Comparison of ENCODE assay signal across 8 cellular contexts in genomic region chr19:29277107-29277506, GRCh38.
DNase-seq lines count a peak whose midpoint lies in the region; ATAC-seq lines count a peak whose summit lies in the region.

No MANE protein-coding gene starts in this region.

- intact Hi-C loops in left colon (cut with DNase I, micrococcal nuclease): no loop called here

- DNase-seq in NCI-H748 (lab: John Stamatoyannopoulos, UW; ENCODE audit: unreplicated experiment): peak; percentile 53
- DNase-seq in NCI-H748 treated with DMSO at 0.1 percent for 48 hours (lab: John Stamatoyannopoulos, UW): no peak
- DNase-seq in T follicular helper cell (ENCODE audit: low read depth): peak; percentile 7
- DNase-seq in central memory CD4-positive, alpha-beta T cell: peak; percentile 66
- DNase-seq in stimulated activated CD4-positive, alpha-beta T cell treated with anti-CD3 and anti-CD28 coated beads, TNF-alpha, amount 100 ng/mL, for 4 hours (ENCODE audit: low read depth in 3 of 3): peak in 2 of 3 experiments; percentile 3 to 19
- no peak for DNase-seq in Kasumi-1 (lab: John Stamatoyannopoulos, UW)
- no peak for DNase-seq in left colon

- ATAC-seq in HG03095 (IDR thresholded peaks at IDR 0.05; ENCODE audit: unreplicated experiment) (peak; percentile 90), left colon (no peak)

Comparison
In these comparisons a context has a peak if more than half of its experiments do, and no peak if none do; other contexts are left out.
1. DNase-seq: peak in NCI-H748 (single experiment), T follicular helper cell (single experiment), central memory CD4-positive, alpha-beta T cell (single experiment) and stimulated activated CD4-positive, alpha-beta T cell treated with anti-CD3 and anti-CD28 coated beads, TNF-alpha, amount 100 ng/mL, for 4 hours (2 of 3); none in NCI-H748 treated with DMSO at 0.1 percent for 48 hours (single experiment), Kasumi-1 (0 of 2) and left colon (0 of 2).